Comparison of ENCODE assay signal across 17 cellular contexts in the genomic region with DNA sequence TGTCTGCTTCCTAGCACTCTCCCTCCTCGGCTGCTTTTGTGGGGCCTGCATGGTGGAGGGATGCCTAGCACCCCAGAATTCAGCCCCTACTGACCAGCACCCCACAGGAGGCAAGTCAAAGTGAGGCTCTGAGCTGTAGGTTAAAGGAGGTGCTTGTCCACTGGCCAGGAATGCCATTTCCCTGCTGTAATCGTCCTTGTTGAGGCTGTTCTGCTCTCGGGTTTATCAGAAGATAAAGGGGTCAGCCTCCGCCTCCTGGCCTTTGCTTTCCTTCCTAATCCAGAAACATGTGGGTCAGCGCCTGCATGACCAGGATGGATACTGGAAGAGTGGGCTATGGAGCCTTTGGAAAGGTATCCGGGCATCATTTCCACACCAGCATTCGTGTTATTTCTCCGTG.
"Had no signal": no experiment of that assay in that cellular context is flagged by ENCODE, and none has a peak within 500 bp of the region (broad histone marks: within the 10 kb centered on the region; RNA-seq: fewer than 3 reads in every experiment).

No MANE protein-coding gene starts in this region.

- H3K4me3 Mint-ChIP-seq: activated naive CD4-positive, alpha-beta T cell treated with anti-CD3 and anti-CD28 coated beads for 36 hours; activated naive CD8-positive, alpha-beta T cell treated with anti-CD3 and anti-CD28 coated beads, Interleukin-2, amount 10 ng/mL, durations not matched to agents 7 days and 5 days; activated T-cell treated with anti-CD3 and anti-CD28 coated beads, Interleukin-2, amount 50 U/mL, for 24 hours; naive thymus-derived CD4-positive, alpha-beta T cell; neural progenitor cell had no signal

- H3K27ac ChIP-seq: body of pancreas, cardiac muscle cell, neural progenitor cell, thoracic aorta, upper lobe of left lung had no signal

- H3K4me1 ChIP-seq: body of pancreas, upper lobe of left lung had no signal

- H3K4me2 ChIP-seq: neural progenitor cell had no signal

- H3K27me3 Mint-ChIP-seq: activated naive CD8-positive, alpha-beta T cell treated with anti-CD3 and anti-CD28 coated beads, Interleukin-2, amount 10 ng/mL, durations not matched to agents 7 days and 5 days; activated T-cell treated with anti-CD3 and anti-CD28 coated beads, Interleukin-2, amount 50 U/mL, for 24 hours had no signal

- H3K4me3 ChIP-seq: body of pancreas, cardiac muscle cell, neural progenitor cell, spleen, thoracic aorta, upper lobe of left lung had no signal

- H2AFZ ChIP-seq: neural progenitor cell had no signal

- H3K9ac ChIP-seq: neural progenitor cell had no signal

- H3K36me3 Mint-ChIP-seq: activated naive CD8-positive, alpha-beta T cell treated with anti-CD3 and anti-CD28 coated beads, Interleukin-2, amount 10 ng/mL, durations not matched to agents 7 days and 5 days; naive thymus-derived CD4-positive, alpha-beta T cell; neural progenitor cell had no signal

- DNase-seq: activated CD4-positive, alpha-beta T cell treated with anti-CD3 and anti-CD28 coated beads for 1 hour; activated CD4-positive, alpha-beta T cell treated with anti-CD3 and anti-CD28 coated beads, Interleukin-2, amount 50 U/mL, for 1 hour; activated CD8-positive, alpha-beta memory T cell treated with anti-CD3 and anti-CD28 coated beads for 24 hours; activated CD8-positive, alpha-beta memory T cell treated with anti-CD3 and anti-CD28 coated beads, Interleukin-2, amount 50 U/mL, for 4 hours; activated naive CD8-positive, alpha-beta T cell treated with anti-CD3 and anti-CD28 coated beads, Interleukin-2, amount 10 ng/mL, durations not matched to agents 7 days and 5 days; activated T-cell treated with anti-CD3 and anti-CD28 coated beads, Interleukin-2, amount 50 U/mL, for 24 hours; anterior cingulate cortex; naive thymus-derived CD4-positive, alpha-beta T cell; spleen; T-helper 1 cell had no signal

- ATAC-seq: body of pancreas; naive thymus-derived CD4-positive, alpha-beta T cell had no signal

- H3K36me3 ChIP-seq: cardiac muscle cell, neural progenitor cell, thoracic aorta had no signal

- H3K9me3 Mint-ChIP-seq: activated naive CD4-positive, alpha-beta T cell treated with anti-CD3 and anti-CD28 coated beads for 36 hours; activated naive CD8-positive, alpha-beta T cell treated with anti-CD3 and anti-CD28 coated beads, Interleukin-2, amount 10 ng/mL, durations not matched to agents 7 days and 5 days; activated T-cell treated with anti-CD3 and anti-CD28 coated beads, Interleukin-2, amount 50 U/mL, for 24 hours; activated T-helper 2 cell treated with anti-CD3 and anti-CD28 coated beads, Interferon-gamma antibody, Interleukin-2, Interleukin-4, amounts not matched to agents 10 μg/mL and 5 μg/mL and 100 μg/mL, durations not matched to agents 14 hours and 24 hours and 36 hours; neural progenitor cell had no signal

- H3K9me3 ChIP-seq: body of pancreas, spleen, thoracic aorta, upper lobe of left lung had no signal

- H3K27ac Mint-ChIP-seq: activated naive CD4-positive, alpha-beta T cell treated with anti-CD3 and anti-CD28 coated beads for 36 hours; activated naive CD8-positive, alpha-beta T cell treated with anti-CD3 and anti-CD28 coated beads, Interleukin-2, amount 10 ng/mL, durations not matched to agents 7 days and 5 days; activated T-helper 2 cell treated with anti-CD3 and anti-CD28 coated beads, Interferon-gamma antibody, Interleukin-2, Interleukin-4, amounts not matched to agents 10 μg/mL and 5 μg/mL and 100 μg/mL, durations not matched to agents 14 hours and 24 hours and 36 hours; neural progenitor cell had no signal

- H3K27me3 ChIP-seq: body of pancreas, cardiac muscle cell, neural progenitor cell, spleen, upper lobe of left lung had no signal
